16 cellular contexts compared by ENCODE assay signal in genomic region chr19:45473366-45474190, GRCh38. TPM values are rescaled to one million over a fixed set of nuclear protein-coding genes. Genes with fewer than 3 reads are reported as not detected.
A peak's percentile ranks its signal among the peaks of the same experiment; 100 is the strongest.
DNase-seq lines count a peak whose midpoint lies in the region; ATAC-seq and TF ChIP-seq lines count a peak whose summit lies in the region.
"Had no signal": no experiment of that assay in that cellular context is flagged by ENCODE, and none has a peak within 500 bp of the region (broad histone marks: within the 10 kb centered on the region; RNA-seq: fewer than 3 reads in every experiment).

No MANE protein-coding gene starts in this region.

- no peak for TF ChIP-seq CTCF in heart right ventricle (IDR thresholded peaks at IDR 0.05)

- H3K4me3 ChIP-seq in iPS-15b (ENCODE audit: low read depth, low read length) = peak overlapping the region; percentile 69
- H3K4me3 ChIP-seq in heart right ventricle = peak overlapping the region in 1 of 10 donors; percentile 17
- H3K4me3 ChIP-seq: colonic mucosa, transverse colon had no signal

- no peak overlapping the region for H3K27ac ChIP-seq in heart right ventricle
- H3K27ac ChIP-seq: colonic mucosa, transverse colon had no signal

- H3K36me3 ChIP-seq in iPS-15b (ENCODE audit: control insufficient read depth, insufficient read depth, low read length) (no peaks in the 10 kb centered on the region), heart right ventricle (no peaks in the 10 kb centered on the region)
- H3K36me3 ChIP-seq: colonic mucosa, transverse colon had no signal

- H3K9ac ChIP-seq in iPS-15b (ENCODE audit: low read depth, low read length) = no peak overlapping the region

- intact Hi-C loops in heart right ventricle (cut with DNase I) = loop anchor here in 1 of 10 donors (10.0 kb wide), 1 partner anchor 49 kb away; the partner anchor contains the start of gene ERCC1

- ATAC-seq in HG02884 (IDR thresholded peaks at IDR 0.05; ENCODE audit: unreplicated experiment) = no peak
- no peak for ATAC-seq in heart right ventricle
- no peak for ATAC-seq in HG03565 (IDR thresholded peaks at IDR 0.05; ENCODE audit: unreplicated experiment)
- ATAC-seq in HG03378 (IDR thresholded peaks at IDR 0.05; ENCODE audit: unreplicated experiment) = no peak
- ATAC-seq: activated naive CD8-positive, alpha-beta T cell treated with anti-CD3 and anti-CD28 coated beads, Interleukin-2, amount 50 U/mL, for 24 hours had no signal

- H3K27me3 ChIP-seq in iPS-15b (ENCODE audit: control insufficient read depth, insufficient read depth, low read length) = peaks cover 29% of the 10 kb centered on the region
- peaks cover 0 to 46% (median 0%) of the 10 kb centered on the region in 7 donors for H3K27me3 ChIP-seq in heart right ventricle
- H3K27me3 ChIP-seq: colonic mucosa had no signal

- 46 to 50% methylated on average over 17 of the region's 17 CpGs for WGBS in heart right ventricle, 2 donors

- DNase-seq in stimulated activated CD8-positive, alpha-beta memory T cell treated with anti-CD3 and anti-CD28 coated beads, Interleukin-12 subunit alpha, Interleukin-12 subunit beta, amount 100 ng/mL, for 1 hour (ENCODE audit: low read depth) = peak; percentile 20
- DNase-seq in stimulated activated CD8-positive, alpha-beta memory T cell treated with anti-CD3 and anti-CD28 coated beads, Interleukin-4, amount 100 ng/mL, for 48 hours = no peak
- DNase-seq in astrocyte of the hippocampus (ENCODE audit: low read depth, low spot score) (peak; percentile 34), heart right ventricle (no peak)
- DNase-seq: activated naive CD8-positive, alpha-beta T cell treated with anti-CD3 and anti-CD28 coated beads, Interleukin-2, amount 50 U/mL, for 24 hours; colonic mucosa; midbrain; NCI-H2171; NK-92 treated with Interleukin-12 subunit alpha and Interleukin-12 subunit beta, amount 100 ng/mL, for 24 hours; SHP77; stimulated activated CD4-positive, alpha-beta T cell treated with anti-CD3 and anti-CD28 coated beads, Interleukin-1b, Interleukin-23, amount 100 ng/mL, for 48 hours; transverse colon had no signal

- H3K4me1 ChIP-seq in iPS-15b (ENCODE audit: control insufficient read depth, insufficient read depth, low read length) (peaks cover 3% of the 10 kb centered on the region), heart right ventricle (peaks cover 3 to 49% (median 36%) of the 10 kb centered on the region in 9 donors)

- no peaks in the 10 kb centered on the region for H3K9me3 ChIP-seq in iPS-15b (ENCODE audit: control insufficient read depth, insufficient read depth, low read length)
- no peaks in the 10 kb centered on the region for H3K9me3 ChIP-seq in heart right ventricle
- H3K9me3 ChIP-seq: colonic mucosa, transverse colon had no signal

RNA-seq across cellular contexts. Expression of gene FOSB, which starts 5.8 kb away (rescaled TPM):
- total RNA-seq in heart right ventricle = 10 to 100 TPM in 2 of 10 donors, 1 to 10 TPM in 7, under 1 TPM in 1; 0.39 to 54.5 (median 4.9) TPM
- polyA plus RNA-seq in heart right ventricle = 1 to 10 TPM; 2.1 to 5.5 TPM

RNA-seq across cellular contexts. Expression of gene RTN2, which starts 23.3 kb away (rescaled TPM):
- total RNA-seq in heart right ventricle = 10 to 100 TPM; 15.9 to 33.7 (median 21.8) TPM
- 10 to 100 TPM; 11.1 to 13.3 TPM for polyA plus RNA-seq in heart right ventricle

RNA-seq across cellular contexts. Expression of gene PPM1N, which starts 24.7 kb away (rescaled TPM):
- total RNA-seq in heart right ventricle = 1 to 10 TPM in 1 of 10 donors, under 1 TPM in 4, not detected in 5; 0.32 to 3.6 (median 0.57) TPM
- under 1 TPM; 0.51 to 0.68 TPM for polyA plus RNA-seq in heart right ventricle

RNA-seq across cellular contexts. Expression of gene VASP, which starts 33.7 kb away (rescaled TPM):
- total RNA-seq in heart right ventricle = 10 to 100 TPM; 24.9 to 78.6 (median 42.3) TPM
- 10 to 100 TPM; 62.3 to 70.0 TPM for polyA plus RNA-seq in heart right ventricle

RNA-seq across cellular contexts. Expression of gene ERCC1, which starts 49.9 kb away (rescaled TPM):
- 100 to 1,000 TPM; 113 to 194 (median 136) TPM for total RNA-seq in heart right ventricle
- 100 to 1,000 TPM; 147 to 183 TPM for polyA plus RNA-seq in heart right ventricle

Comparison
In these comparisons a context has a peak if more than half of its experiments do, and no peak if none do; other contexts are left out.
1. DNase-seq: peak in stimulated activated CD8-positive, alpha-beta memory T cell treated with anti-CD3 and anti-CD28 coated beads, Interleukin-12 subunit alpha, Interleukin-12 subunit beta, amount 100 ng/mL, for 1 hour (single experiment) and astrocyte of the hippocampus (single experiment); none in stimulated activated CD8-positive, alpha-beta memory T cell treated with anti-CD3 and anti-CD28 coated beads, Interleukin-4, amount 100 ng/mL, for 48 hours (single experiment) and heart right ventricle (0 of 2).